In the genomic region with DNA sequence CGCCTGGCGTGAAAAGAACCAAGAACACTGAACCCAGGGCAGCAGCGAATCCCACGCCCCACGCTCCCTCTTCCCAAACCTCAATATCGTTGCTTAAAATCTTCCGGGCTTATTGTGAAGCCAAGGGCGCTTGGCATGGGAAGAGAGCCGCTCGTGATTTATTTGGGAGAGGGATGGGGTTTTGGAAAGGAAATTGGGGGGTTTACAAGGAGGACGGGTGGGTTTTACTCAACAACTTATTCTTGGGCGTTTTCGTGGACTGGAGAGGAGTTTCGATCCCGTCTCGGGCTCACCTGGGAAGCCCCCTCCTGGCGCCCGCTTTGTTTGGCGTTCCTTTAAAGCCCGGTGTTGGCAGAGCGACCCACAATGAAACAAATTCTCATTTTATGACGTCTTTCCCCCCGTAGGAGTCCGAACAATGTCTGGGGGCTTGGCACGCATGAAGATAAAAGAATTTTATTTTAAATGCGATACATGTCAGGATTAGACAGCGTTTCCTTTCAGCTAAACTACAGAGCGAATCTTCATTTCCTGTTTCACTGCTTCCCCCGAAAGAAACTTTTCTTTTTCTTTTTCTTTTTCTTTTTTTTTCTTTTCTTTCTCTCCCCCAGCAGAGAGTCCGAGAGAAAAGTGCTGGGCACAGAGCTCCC, we compare ENCODE assay signal across 9 cellular contexts.
DNase-seq lines count a peak whose midpoint lies in the region; ATAC-seq, FAIRE-seq and TF ChIP-seq lines count a peak whose summit lies in the region.
"Had no signal": no experiment of that assay in that cellular context is flagged by ENCODE, and none has a peak within 500 bp of the region (broad histone marks: within the 10 kb centered on the region; RNA-seq: fewer than 3 reads in every experiment).

No MANE protein-coding gene starts in this region.

- no peak for FAIRE-seq in D721Med (lab: Jason Lieb, UNC)
- FAIRE-seq: islet of Langerhans had no signal

- H3K9me3 Mint-ChIP-seq in T-helper 1 cell treated with Interleukin-12 subunit alpha and Interleukin-12 subunit beta and Interleukin-4 antibody, amounts not matched to agents 30 μg/mL and 1 μg/mL, for 36 hours = no peaks in the 10 kb centered on the region

- DNase-seq in Daoy (ENCODE audit: low read depth) (peak; percentile 21), suprapubic skin (ENCODE audit: low spot score in 2 of 2) (no peak), mesenteric fat pad (ENCODE audit: low spot score) (no peak), D721Med (ENCODE audit: insufficient read length, low spot score) (no peak), GM10266 (ENCODE audit: extremely low spot score) (no peak)

- no peaks in the 10 kb centered on the region for H3K36me3 Mint-ChIP-seq in T-helper 1 cell treated with Interleukin-12 subunit alpha and Interleukin-12 subunit beta and Interleukin-4 antibody, amounts not matched to agents 30 μg/mL and 1 μg/mL, for 36 hours (ENCODE audit: low read depth)

- TF ChIP-seq EP300 in suprapubic skin (IDR thresholded peaks at IDR 0.05) = no peak

- peaks cover 54% of the 10 kb centered on the region for H3K27me3 ChIP-seq in suprapubic skin

- peak overlapping the region; percentile 75 for H3K27ac ChIP-seq in suprapubic skin

- peaks cover 32% of the 10 kb centered on the region for H3K4me1 ChIP-seq in suprapubic skin

- peak overlapping the region; percentile 81 for H3K27ac Mint-ChIP-seq in T-helper 1 cell treated with Interleukin-12 subunit alpha and Interleukin-12 subunit beta and Interleukin-4 antibody, amounts not matched to agents 30 μg/mL and 1 μg/mL, for 36 hours

- H3K9me3 ChIP-seq in iPS-18c (ENCODE audit: control insufficient read depth, insufficient read depth, low read length) (peaks cover 2% of the 10 kb centered on the region), suprapubic skin (no peaks in the 10 kb centered on the region)

- peak overlapping the region; percentile 89 for H3K4me3 Mint-ChIP-seq in T-helper 1 cell treated with Interleukin-12 subunit alpha and Interleukin-12 subunit beta and Interleukin-4 antibody, amounts not matched to agents 30 μg/mL and 1 μg/mL, for 36 hours

- peaks cover 23% of the 10 kb centered on the region for H3K4me1 Mint-ChIP-seq in T-helper 1 cell treated with Interleukin-12 subunit alpha and Interleukin-12 subunit beta and Interleukin-4 antibody, amounts not matched to agents 30 μg/mL and 1 μg/mL, for 36 hours (ENCODE audit: low read depth)

- no peak for TF ChIP-seq CTCF in suprapubic skin (IDR thresholded peaks at IDR 0.05)
- TF ChIP-seq CTCF in D721Med (IDR thresholded peaks at IDR 0.05; ENCODE audit: insufficient read depth, missing control alignments) = no peak
- no peak for TF ChIP-seq CTCF in GM10266 (IDR thresholded peaks at IDR 0.05; ENCODE audit: control insufficient read depth, insufficient read depth, low read depth, missing control alignments)

- H3K4me3 ChIP-seq in iPS-18c (ENCODE audit: insufficient read depth, low read depth, low read length) (peak overlapping the region; percentile 70), suprapubic skin (peak overlapping the region; percentile 52)

- no peak for TF ChIP-seq POLR2A in suprapubic skin (IDR thresholded peaks at IDR 0.05)

- H3K36me3 ChIP-seq in suprapubic skin = no peaks in the 10 kb centered on the region

- ATAC-seq in GM21723 (IDR thresholded peaks at IDR 0.05; ENCODE audit: unreplicated experiment) = peak; percentile 17

- peaks cover 61% of the 10 kb centered on the region for H3K27me3 Mint-ChIP-seq in T-helper 1 cell treated with Interleukin-12 subunit alpha and Interleukin-12 subunit beta and Interleukin-4 antibody, amounts not matched to agents 30 μg/mL and 1 μg/mL, for 36 hours (ENCODE audit: low read depth)

- 17% methylated on average over 30 of the region's 30 CpGs for WGBS in suprapubic skin
